ENCODE assay signal across 8 cellular contexts in genomic region chr11:206516-207212, GRCh38. TPM values are rescaled to one million over a fixed set of nuclear protein-coding genes. Genes with fewer than 3 reads are reported as not detected.
A peak's percentile ranks its signal among the peaks of the same experiment; 100 is the strongest.
DNase-seq lines count a peak whose midpoint lies in the region; ATAC-seq lines count a peak whose summit lies in the region.

No MANE protein-coding gene starts in this region.

- peaks cover 59% of the 10 kb centered on the region for H3K4me1 Mint-ChIP-seq in activated naive CD4-positive, alpha-beta T cell treated with anti-CD3 and anti-CD28 coated beads, Interleukin-2, amount 50 U/mL, for 24 hours

- peak; percentile 0 to 42 for ATAC-seq in right cardiac atrium
- ATAC-seq in HG02623 (IDR thresholded peaks at IDR 0.05; ENCODE audit: unreplicated experiment) = no peak

- H3K4me3 ChIP-seq in right cardiac atrium (ENCODE audit: low read length) (peak overlapping the region; percentile 79), skeletal muscle satellite cell (ENCODE audit: low read length) (peak overlapping the region; percentile 96)

- peaks cover 5% of the 10 kb centered on the region for H3K36me3 Mint-ChIP-seq in activated naive CD4-positive, alpha-beta T cell treated with anti-CD3 and anti-CD28 coated beads, Interleukin-2, amount 50 U/mL, for 24 hours

- H3K36me3 ChIP-seq in skeletal muscle satellite cell (ENCODE audit: insufficient read depth, low read length) = peaks cover 55% of the 10 kb centered on the region

- 1% methylated on average over 39 of the region's 39 CpGs for WGBS in right cardiac atrium

- DNase-seq in NOMO-1 (lab: John Stamatoyannopoulos, UW; ENCODE audit: unreplicated experiment in 2 of 2) (peak; percentile 18 to 24), NOMO-1 treated with dmso at 0.1 percent for 144 hours (lab: John Stamatoyannopoulos, UW; ENCODE audit: unreplicated experiment) (no peak), HT-29 (ENCODE audit: low spot score) (peak; percentile 56), right cardiac atrium (peak in 1 of 3 donors; percentile 59), LoVo (ENCODE audit: low spot score) (no peak)

- H3K27me3 ChIP-seq in right cardiac atrium (ENCODE audit: control insufficient read depth, insufficient read depth) (no peaks in the 10 kb centered on the region), skeletal muscle satellite cell (ENCODE audit: control insufficient read depth, insufficient read depth, low read length) (no peaks in the 10 kb centered on the region)

- intact Hi-C loops in right cardiac atrium (cut with DNase I) = loop anchor here in 1 of 4 donors (5.0 kb wide), 2 partner anchors 36 to 151 kb away; no protein-coding TSS in a partner anchor

- no peaks in the 10 kb centered on the region for H3K9me3 ChIP-seq in right cardiac atrium (ENCODE audit: control insufficient read depth, low read length)
- no peaks in the 10 kb centered on the region for H3K9me3 ChIP-seq in skeletal muscle satellite cell (replicated peaks; ENCODE audit: low read length)

- H3K4me1 ChIP-seq in right cardiac atrium (ENCODE audit: control insufficient read depth, insufficient read depth, low read length) = peaks cover 14% of the 10 kb centered on the region
- peaks cover 36% of the 10 kb centered on the region for H3K4me1 ChIP-seq in skeletal muscle satellite cell (ENCODE audit: control insufficient read depth, insufficient read depth, low read length)

- H3K9ac ChIP-seq in skeletal muscle satellite cell (ENCODE audit: low read depth, low read length) = peak overlapping the region; percentile 99

- H3K27ac ChIP-seq in right cardiac atrium (ENCODE audit: low read length) = peak overlapping the region; percentile 93

- no peaks in the 10 kb centered on the region for H3K27me3 Mint-ChIP-seq in activated naive CD4-positive, alpha-beta T cell treated with anti-CD3 and anti-CD28 coated beads, Interleukin-2, amount 50 U/mL, for 24 hours

- peak overlapping the region; percentile 96 for H3K27ac Mint-ChIP-seq in activated naive CD4-positive, alpha-beta T cell treated with anti-CD3 and anti-CD28 coated beads, Interleukin-2, amount 50 U/mL, for 24 hours

- no peaks in the 10 kb centered on the region for H3K9me3 Mint-ChIP-seq in activated naive CD4-positive, alpha-beta T cell treated with anti-CD3 and anti-CD28 coated beads, Interleukin-2, amount 50 U/mL, for 24 hours

- peak overlapping the region; percentile 94 for H3K4me3 Mint-ChIP-seq in activated naive CD4-positive, alpha-beta T cell treated with anti-CD3 and anti-CD28 coated beads, Interleukin-2, amount 50 U/mL, for 24 hours

- peak overlapping the region; percentile 91 for H3K4me2 ChIP-seq in skeletal muscle satellite cell (ENCODE audit: low read length)

RNA-seq across cellular contexts. Expression of gene BET1L, which starts 0.5 kb away (rescaled TPM):
- 45.6 and 47.9 TPM in 2 replicates for total RNA-seq in HT-29 (2014; rRNA removed; shearing (Covaris generic))
- total RNA-seq in right cardiac atrium = 10 to 100 TPM; 27.1 to 39.9 (median 35.5) TPM
- polyA plus RNA-seq in right cardiac atrium = 20.9 TPM
- 14.7 and 19.0 TPM in 2 replicates for total RNA-seq in skeletal muscle satellite cell (2012; rRNA removed)

RNA-seq across cellular contexts. Expression of gene RIC8A, which starts 0.8 kb away (rescaled TPM):
- total RNA-seq in HT-29 (2014; rRNA removed; shearing (Covaris generic)) = 253 and 283 TPM in 2 replicates
- total RNA-seq in right cardiac atrium = 10 to 100 TPM; 52.4 to 80.6 (median 58.5) TPM
- polyA plus RNA-seq in right cardiac atrium = 42.4 TPM
- 149 and 154 TPM in 2 replicates for total RNA-seq in skeletal muscle satellite cell (2012; rRNA removed)

RNA-seq across cellular contexts. Expression of gene SCGB1C1, which starts 13.8 kb away (rescaled TPM):
- not detected in 2 replicates for total RNA-seq in HT-29 (2014; rRNA removed; shearing (Covaris generic))
- total RNA-seq in right cardiac atrium = not detected
- polyA plus RNA-seq in right cardiac atrium = not detected
- not detected in 2 replicates for total RNA-seq in skeletal muscle satellite cell (2012; rRNA removed)

RNA-seq across cellular contexts. Expression of gene SIRT3, which starts 29.5 kb away (rescaled TPM):
- 8.6 and 11.5 TPM in 2 replicates for total RNA-seq in HT-29 (2014; rRNA removed; shearing (Covaris generic))
- 10 to 100 TPM; 18.5 to 32.5 (median 27.1) TPM for total RNA-seq in right cardiac atrium
- 23.9 TPM for polyA plus RNA-seq in right cardiac atrium
- 4.8 and 5.3 TPM in 2 replicates for total RNA-seq in skeletal muscle satellite cell (2012; rRNA removed)

RNA-seq across cellular contexts. Expression of gene PSMD13, which starts 30.1 kb away (rescaled TPM):
- 235 TPM in 2 replicates for total RNA-seq in HT-29 (2014; rRNA removed; shearing (Covaris generic))
- 10 to 100 TPM; 76.8 to 92.9 (median 85.9) TPM for total RNA-seq in right cardiac atrium
- polyA plus RNA-seq in right cardiac atrium = 106 TPM
- 121 and 135 TPM in 2 replicates for total RNA-seq in skeletal muscle satellite cell (2012; rRNA removed)

Comparison
In these comparisons a context has a peak if more than half of its experiments do, and no peak if none do; other contexts are left out.
1. DNase-seq: peak in NOMO-1 (2 of 2) and HT-29 (single experiment); none in NOMO-1 treated with dmso at 0.1 percent for 144 hours (single experiment) and LoVo (single experiment).